Comparison of ENCODE assay signal across 28 cellular contexts in genomic region chr12:17017402-17017801, GRCh38.
DNase-seq lines count a peak whose midpoint lies in the region; ATAC-seq and TF ChIP-seq lines count a peak whose summit lies in the region.
"Had no signal": no experiment of that assay in that cellular context is flagged by ENCODE, and none has a peak within 500 bp of the region (broad histone marks: within the 10 kb centered on the region; RNA-seq: fewer than 3 reads in every experiment).

No MANE protein-coding gene starts in this region.

- no peak overlapping the region for H3K27ac ChIP-seq in foreskin keratinocyte
- H3K27ac ChIP-seq: BLaER1 treated with 17β-estradiol and CSF1 and Interleukin-3, amounts not matched to agents 10 nM and 100 nM had no signal

- H3K4me1 ChIP-seq in foreskin keratinocyte, result no peaks in the 10 kb centered on the region
- H3K4me1 ChIP-seq: BLaER1 treated with 17β-estradiol and CSF1 and Interleukin-3, amounts not matched to agents 10 nM and 100 nM had no signal

- H3K27me3 ChIP-seq in foreskin keratinocyte, result no peaks in the 10 kb centered on the region
- H3K27me3 ChIP-seq: BLaER1 treated with 17β-estradiol and CSF1 and Interleukin-3, amounts not matched to agents 10 nM and 100 nM had no signal

- ATAC-seq in foreskin keratinocyte, result peak; percentile 38

- TF ChIP-seq CTCF in foreskin keratinocyte (conservative IDR thresholded peaks at IDR 0.05), result no peak

- peak; percentile 25 for DNase-seq in Daoy (ENCODE audit: low read depth)
- peak; percentile 10 for DNase-seq in MV-4-11 (lab: John Stamatoyannopoulos, UW)
- DNase-seq in SW480 (ENCODE audit: low spot score), result peak; percentile 35
- DNase-seq in foreskin keratinocyte, result no peak
- no peak for DNase-seq in islet precursor cell
- no peak for DNase-seq in superior temporal gyrus (ENCODE audit: extremely low spot score)
- DNase-seq in inferior parietal cortex (ENCODE audit: extremely low spot score), result no peak
- DNase-seq in NCI-H1436 treated with DMSO at 0.1 percent for 48 hours (lab: John Stamatoyannopoulos, UW), result no peak
- DNase-seq: AML-193; CD4-positive, alpha-beta T cell; EL; GF-D8; GOT3; HFFc6; KBM-7; MM.1S; NCI-H1092; NCI-H1417 treated with DMSO at 0.1 percent for 48 hours; NCI-H187; NCI-H2081 treated with DMSO at 0.1 percent for 48 hours; NCI-H2171; NCI-H345; NCI-H524 treated with DMSO at 0.1 percent for 48 hours; NCI-H774; NK-92 treated with Interleukin-12 subunit alpha and Interleukin-12 subunit beta, amount 100 ng/mL, for 24 hours; RPMI8226; SHP77 treated with DMSO at 0.1 percent for 48 hours had no signal

Comparison
In these comparisons a context has a peak if more than half of its experiments do, and no peak if none do; other contexts are left out.
1. DNase-seq: peak in Daoy (single experiment), MV-4-11 (single experiment) and SW480 (single experiment); none in foreskin keratinocyte (0 of 2), islet precursor cell (single experiment), superior temporal gyrus (single experiment), inferior parietal cortex (single experiment) and NCI-H1436 treated with DMSO at 0.1 percent for 48 hours (single experiment).